Comparison of ENCODE assay signal across 1 cellular context in the genomic region with DNA sequence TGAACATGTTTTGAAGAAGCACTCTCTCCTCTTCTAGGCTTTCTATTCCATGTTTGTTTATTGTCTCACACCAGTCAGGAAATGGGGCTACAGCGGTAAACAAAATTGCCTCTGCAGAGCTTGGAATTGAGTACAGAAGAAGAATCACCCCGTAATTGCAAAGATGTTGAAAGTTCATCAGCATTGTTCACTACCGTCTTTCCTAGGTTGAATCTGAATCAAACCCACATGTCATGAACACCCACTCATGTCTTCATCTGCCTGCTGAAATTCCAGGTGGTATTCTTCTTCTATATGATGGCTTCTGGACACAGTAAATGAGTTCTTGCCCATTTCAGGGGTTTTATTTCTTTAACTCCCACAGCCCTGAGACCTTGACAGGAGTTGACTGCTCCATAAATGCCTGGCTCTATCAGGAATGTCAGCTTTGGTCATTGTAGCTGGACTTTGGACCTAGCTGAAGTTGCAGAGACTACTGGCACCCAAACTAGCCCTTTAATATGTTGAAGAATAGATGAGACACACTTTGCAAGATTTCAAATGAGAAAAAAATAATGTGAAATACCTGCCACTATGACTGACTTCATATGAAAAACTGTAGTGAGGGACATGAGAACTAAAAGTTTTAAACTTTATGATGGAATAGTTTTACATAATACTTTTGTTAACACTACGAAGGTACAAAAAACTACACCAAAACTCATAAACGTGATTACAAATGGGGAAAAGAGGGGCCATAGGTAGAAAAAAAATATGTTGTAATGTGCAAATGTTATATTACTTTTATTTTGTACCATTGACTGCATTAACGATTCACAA.
TF ChIP-seq lines count a peak whose summit lies in the region.

No MANE protein-coding gene starts in this region.

TF ChIP-seq in HepG2, 621 proteins besides CTCF, POLR2A, EP300 and RAD21 (continued from another document and continues in another):
- TF ChIP-seq IRF9 (CRISPR knock-in tag; IDR thresholded peaks at IDR 0.05; ENCODE audit: borderline replicate concordance): no peak
- TF ChIP-seq IKZF4 (CRISPR knock-in tag; IDR thresholded peaks at IDR 0.05; ENCODE audit: borderline replicate concordance, low read depth, not compliant biosample characterization): no peak
- no peak for TF ChIP-seq SRSF9 (IDR thresholded peaks at IDR 0.05; ENCODE audit: borderline replicate concordance, insufficient read depth, low read depth, low read length, poor library complexity, severe bottlenecking)
- no peak for TF ChIP-seq ZNF672 (CRISPR knock-in tag; IDR thresholded peaks at IDR 0.05)
- no peak for TF ChIP-seq ZNF850 (CRISPR knock-in tag; conservative IDR thresholded peaks at IDR 0.05)
- TF ChIP-seq ZNF318 (CRISPR knock-in tag; IDR thresholded peaks at IDR 0.05): no peak
- peak; percentile 86; the same call in 1 of the 2 replicates for TF ChIP-seq ZNF264 (CRISPR knock-in tag; IDR thresholded peaks at IDR 0.05)
- TF ChIP-seq PBX2 (CRISPR knock-in tag; IDR thresholded peaks at IDR 0.05): no peak
- TF ChIP-seq HNRNPLL (IDR thresholded peaks at IDR 0.05; ENCODE audit: low read depth, low read length, poor library complexity, severe bottlenecking): no peak
- no peak for TF ChIP-seq NR3C1 (CRISPR knock-in tag; IDR thresholded peaks at IDR 0.05)
- no peak for TF ChIP-seq HMGXB3 (CRISPR knock-in tag; IDR thresholded peaks at IDR 0.05; ENCODE audit: borderline replicate concordance)
- no peak for TF ChIP-seq MTF2 (CRISPR knock-in tag; IDR thresholded peaks at IDR 0.05; ENCODE audit: borderline replicate concordance)
- no peak for TF ChIP-seq ZFP41 (CRISPR knock-in tag; IDR thresholded peaks at IDR 0.05; ENCODE audit: borderline replicate concordance)
- no peak for TF ChIP-seq FLYWCH1 (CRISPR knock-in tag; IDR thresholded peaks at IDR 0.05)
- peak; percentile 97 for TF ChIP-seq EHMT2 (IDR thresholded peaks at IDR 0.05; ENCODE audit: borderline replicate concordance, low read depth, low read length)
- TF ChIP-seq PLRG1 (conservative IDR thresholded peaks at IDR 0.05): no peak
- no peak for TF ChIP-seq ZNF33B (CRISPR knock-in tag; IDR thresholded peaks at IDR 0.05)
- TF ChIP-seq PHF5A (CRISPR knock-in tag; IDR thresholded peaks at IDR 0.05; ENCODE audit: low read depth, unreplicated experiment): no peak
- TF ChIP-seq ZNF761 (CRISPR knock-in tag; conservative IDR thresholded peaks at IDR 0.05): no peak
- TF ChIP-seq, protein P1, sequence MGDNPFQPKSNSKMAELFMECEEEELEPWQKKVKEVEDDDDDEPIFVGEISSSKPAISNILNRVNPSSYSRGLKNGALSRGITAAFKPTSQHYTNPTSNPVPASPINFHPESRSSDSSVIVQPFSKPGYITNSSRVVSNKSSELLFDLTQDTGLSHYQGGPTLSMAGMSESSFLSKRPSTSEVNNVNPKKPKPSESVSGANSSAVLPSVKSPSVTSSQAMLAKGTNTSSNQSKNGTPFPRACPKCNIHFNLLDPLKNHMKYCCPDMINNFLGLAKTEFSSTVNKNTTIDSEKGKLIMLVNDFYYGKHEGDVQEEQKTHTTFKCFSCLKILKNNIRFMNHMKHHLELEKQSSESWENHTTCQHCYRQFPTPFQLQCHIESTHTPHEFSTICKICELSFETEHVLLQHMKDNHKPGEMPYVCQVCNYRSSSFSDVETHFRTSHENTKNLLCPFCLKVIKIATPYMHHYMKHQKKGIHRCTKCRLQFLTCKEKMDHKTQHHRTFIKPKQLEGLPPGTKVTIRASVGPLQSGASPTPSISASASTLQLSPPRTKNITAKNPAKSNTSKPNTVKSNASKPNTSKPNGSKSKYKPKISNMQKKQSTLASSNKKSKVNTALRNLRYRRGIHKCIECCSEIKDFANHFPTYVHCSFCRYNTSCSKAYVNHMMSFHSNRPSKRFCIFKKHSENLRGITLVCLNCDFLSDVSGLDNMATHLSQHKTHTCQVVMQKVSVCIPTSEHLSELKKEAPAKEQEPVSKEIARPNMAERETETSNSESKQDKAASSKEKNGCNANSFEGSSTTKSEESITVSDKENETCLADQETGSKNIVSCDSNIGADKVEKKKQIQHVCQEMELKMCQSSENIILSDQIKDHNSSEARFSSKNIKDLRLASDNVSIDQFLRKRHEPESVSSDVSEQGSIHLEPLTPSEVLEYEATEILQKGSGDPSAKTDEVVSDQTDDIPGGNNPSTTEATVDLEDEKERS (CRISPR knock-in tag; IDR thresholded peaks at IDR 0.05): peak; percentile 80; the same call in 1 of the 2 replicates
- no peak for TF ChIP-seq NFAT5 (CRISPR knock-in tag; IDR thresholded peaks at IDR 0.05)
- no peak for TF ChIP-seq ZBTB8A (CRISPR knock-in tag; IDR thresholded peaks at IDR 0.05; ENCODE audit: borderline replicate concordance, low read depth)
- no peak for TF ChIP-seq ZNF136 (CRISPR knock-in tag; IDR thresholded peaks at IDR 0.05; ENCODE audit: low read depth)
- TF ChIP-seq ZFP37 (CRISPR knock-in tag; IDR thresholded peaks at IDR 0.05; ENCODE audit: borderline replicate concordance): no peak
- TF ChIP-seq ZNF296 (CRISPR knock-in tag; conservative IDR thresholded peaks at IDR 0.05): no peak
- no peak for TF ChIP-seq CEBPB (IDR thresholded peaks at IDR 0.05; ENCODE audit: borderline replicate concordance, low read depth, low read length)
- TF ChIP-seq KAT2B (IDR thresholded peaks at IDR 0.05; ENCODE audit: borderline replicate concordance, low read depth, low read length): no peak
